ENCODE assay signal across 8 cellular contexts in genomic region chr10:77926566-77927342, GRCh38. TPM values are rescaled to one million over a fixed set of nuclear protein-coding genes. Genes with fewer than 3 reads are reported as not detected.
DNase-seq lines count a peak whose midpoint lies in the region; ATAC-seq and TF ChIP-seq lines count a peak whose summit lies in the region.

Gene DLG5, minus strand, starts transcription at chr10:77926755. Its CDS starts 235 bp downstream, at chr10:77926520.

- TF ChIP-seq EP300 in sigmoid colon (IDR thresholded peaks at IDR 0.05) = no peak

- H3K36me3 ChIP-seq in brain microvascular endothelial cell (replicated peaks) (no peaks in the 10 kb centered on the region), iPS-15b (ENCODE audit: control insufficient read depth, insufficient read depth, low read length) (no peaks in the 10 kb centered on the region), sigmoid colon (no peaks in the 10 kb centered on the region)

- H3K36me3 Mint-ChIP-seq in activated T-cell treated with anti-CD3 and anti-CD28 coated beads, Interleukin-2, amount 50 U/mL, for 24 hours (ENCODE audit: low read depth) = no peaks in the 10 kb centered on the region

- H3K9ac ChIP-seq in iPS-15b (ENCODE audit: low read depth, low read length) = peak within 1 kb of the TSS; percentile 84

- no peak for TF ChIP-seq POLR2A in sigmoid colon (IDR thresholded peaks at IDR 0.05)

- peak within 1 kb of the TSS; percentile 63 for H3K4me3 Mint-ChIP-seq in activated T-cell treated with anti-CD3 and anti-CD28 coated beads, Interleukin-2, amount 50 U/mL, for 24 hours

- H3K4me1 Mint-ChIP-seq in activated T-cell treated with anti-CD3 and anti-CD28 coated beads, Interleukin-2, amount 50 U/mL, for 24 hours (ENCODE audit: low read depth) = peaks cover 14% of the 10 kb centered on the region

- H3K27me3 ChIP-seq in brain microvascular endothelial cell (replicated peaks) (peaks cover 1% of the 10 kb centered on the region), iPS-15b (ENCODE audit: control insufficient read depth, insufficient read depth, low read length) (peaks cover 12% of the 10 kb centered on the region), sigmoid colon (no peaks in the 10 kb centered on the region)

- H3K4me1 ChIP-seq in iPS-15b (ENCODE audit: control insufficient read depth, insufficient read depth, low read length) (peaks cover 13% of the 10 kb centered on the region), sigmoid colon (peaks cover 0 to 54% (median 43%) of the 10 kb centered on the region in 4 donors)

- in situ Hi-C loops in brain microvascular endothelial cell (cut with HindIII; ENCODE audit: low pct_ligation_motif_present, low sequenced_read_pairs) = no loop called here

- H3K9me3 ChIP-seq in iPS-15b (ENCODE audit: control insufficient read depth, insufficient read depth, low read length) (no peaks in the 10 kb centered on the region), sigmoid colon (no peaks in the 10 kb centered on the region)

- no peaks in the 10 kb centered on the region for H3K9me3 Mint-ChIP-seq in activated T-cell treated with anti-CD3 and anti-CD28 coated beads, Interleukin-2, amount 50 U/mL, for 24 hours

- peak within 1 kb of the TSS; percentile 12 for H3K27ac Mint-ChIP-seq in activated T-cell treated with anti-CD3 and anti-CD28 coated beads, Interleukin-2, amount 50 U/mL, for 24 hours

- 0 to 1% methylated on average over 95 of the region's 95 CpGs for WGBS in sigmoid colon, 2 donors

- no peak for DNase-seq in activated T-cell treated with anti-CD3 and anti-CD28 coated beads, Interleukin-2, amount 50 U/mL, for 24 hours
- DNase-seq in activated T-cell treated with anti-CD3 and anti-CD28 coated beads for 4 hours (no peak), OCI-M1 (lab: John Stamatoyannopoulos, UW) (peak; percentile 51), brain microvascular endothelial cell (no peak), sigmoid colon (peak; percentile 92)

- H3K27ac ChIP-seq in brain microvascular endothelial cell (no peak within 1 kb of the TSS), sigmoid colon (peak within 1 kb of the TSS; percentile 88 to 95 (median 91))

- no peak for TF ChIP-seq CTCF in brain microvascular endothelial cell (IDR thresholded peaks at IDR 0.05; ENCODE audit: low read depth, low read length, missing control alignments)
- TF ChIP-seq CTCF in sigmoid colon (IDR thresholded peaks at IDR 0.05) = no peak

- ATAC-seq in HG02623 (IDR thresholded peaks at IDR 0.05; ENCODE audit: unreplicated experiment) = peak; percentile 47
- ATAC-seq in GM19452 (IDR thresholded peaks at IDR 0.05; ENCODE audit: unreplicated experiment) = no peak

- intact Hi-C loops in sigmoid colon (cut with DNase I) = loop anchor here (2.0 to 5.0 kb wide), 3 partner anchors 42 to 101 kb away; partner anchors contain the start of gene POLR3A

- H3K27me3 Mint-ChIP-seq in activated T-cell treated with anti-CD3 and anti-CD28 coated beads, Interleukin-2, amount 50 U/mL, for 24 hours = peaks cover 63% of the 10 kb centered on the region

- H3K4me3 ChIP-seq in brain microvascular endothelial cell (ENCODE audit: low read depth, low read length) = peak within 1 kb of the TSS; percentile 76
- peak within 1 kb of the TSS; percentile 61 for H3K4me3 ChIP-seq in iPS-15b (ENCODE audit: low read depth, low read length)
- peak within 1 kb of the TSS; percentile 64 to 87 (median 74) for H3K4me3 ChIP-seq in sigmoid colon

RNA-seq across cellular contexts. Expression of gene DLG5, which starts in this region (rescaled TPM):
- total RNA-seq in sigmoid colon = 10 to 100 TPM; 41.0 to 78.1 (median 49.4) TPM
- polyA plus RNA-seq in sigmoid colon = 10 to 100 TPM in 1 of 3 donors, 1 to 10 TPM in 2; 6.0 to 20.3 (median 7.2) TPM

Comparison
In these comparisons a context has a peak if more than half of its experiments do, and no peak if none do; other contexts are left out.
1. DNase-seq: peak in OCI-M1 (single experiment) and sigmoid colon (single experiment); none in activated T-cell treated with anti-CD3 and anti-CD28 coated beads, Interleukin-2, amount 50 U/mL, for 24 hours (single experiment), activated T-cell treated with anti-CD3 and anti-CD28 coated beads for 4 hours (single experiment) and brain microvascular endothelial cell (single experiment).
2. Peak in every context shown above with its lines, with median percentiles within 50 percentile points of each other: H3K4me3 ChIP-seq.